ENCODE assay signal across 6 cellular contexts in genomic region chr19:40370253-40370652, GRCh38. TPM values are rescaled to one million over a fixed set of nuclear protein-coding genes. Genes with fewer than 3 reads are reported as not detected.
"Had no signal": no experiment of that assay in that cellular context is flagged by ENCODE, and none has a peak within 500 bp of the region (broad histone marks: within the 10 kb centered on the region; RNA-seq: fewer than 3 reads in every experiment).

No MANE protein-coding gene starts in this region.

RNA-seq across cellular contexts. Expression of gene HIPK4, which starts 19.7 kb away (rescaled TPM):
- total RNA-seq: LHCN-M2, MCF 10A, NCI-H460, OCI-LY7, Right ventricle myocardium inferior, RPMI7951 had no signal
